In genomic region chr20:37392441-37393195, GRCh38 we compare ENCODE assay signal across 8 cellular contexts. TPM values are rescaled to one million over a fixed set of nuclear protein-coding genes. Genes with fewer than 3 reads are reported as not detected.
DNase-seq lines count a peak whose midpoint lies in the region; ATAC-seq and TF ChIP-seq lines count a peak whose summit lies in the region.

No MANE protein-coding gene starts in this region.

- no peak for ATAC-seq in gastrocnemius medialis
- ATAC-seq in HG02798 (IDR thresholded peaks at IDR 0.05; ENCODE audit: poor library complexity, unreplicated experiment), result no peak

- intact Hi-C loops in vagina (cut with DNase I) (no loop called here), gastrocnemius medialis (cut with DNase I; ENCODE audit: low total_unique reads) (no loop called here)

- H3K9me3 ChIP-seq in OCI-LY3 (ENCODE audit: insufficient read depth, low read length), result no peaks in the 10 kb centered on the region
- H3K9me3 ChIP-seq in vagina, result no peaks in the 10 kb centered on the region
- no peaks in the 10 kb centered on the region for H3K9me3 ChIP-seq in gastrocnemius medialis

- H3K4me3 ChIP-seq in OCI-LY3 (ENCODE audit: low read length) (no peak overlapping the region), epithelial cell of proximal tubule (ENCODE audit: low read depth, low read length) (no peak overlapping the region), vagina (no peak overlapping the region), gastrocnemius medialis (no peak overlapping the region)

- peaks cover 61% of the 10 kb centered on the region for H3K36me3 ChIP-seq in OCI-LY3 (replicated peaks; ENCODE audit: low read depth, low read length)
- H3K36me3 ChIP-seq in vagina, result peaks cover 0 to 33% of the 10 kb centered on the region in 2 donors
- H3K36me3 ChIP-seq in gastrocnemius medialis, result no peaks in the 10 kb centered on the region

- H3K27ac ChIP-seq in OCI-LY3 (ENCODE audit: low read length), result no peak overlapping the region
- peak overlapping the region; percentile 24 for H3K27ac ChIP-seq in vagina
- no peak overlapping the region for H3K27ac ChIP-seq in gastrocnemius medialis

- H3K4me2 ChIP-seq in OCI-LY3 (ENCODE audit: low read length), result no peak overlapping the region

- in situ Hi-C loops in gastrocnemius medialis (cut with MboI; ENCODE audit: low sequenced_read_pairs in 4 of 4), result loop anchor here in 3 of 4 donors (5.0 to 25.0 kb wide), 3 partner anchors 142 to 195 kb away; partner anchors contain the start of gene BLCAP (in 1 of the 3)

- H3K4me1 ChIP-seq in OCI-LY3 (ENCODE audit: low read length) (peaks cover under 1% of the 10 kb centered on the region; the same call in 1 of the 2 replicates), vagina (peaks cover 15% of the 10 kb centered on the region), gastrocnemius medialis (no peaks in the 10 kb centered on the region)

- H3K79me2 ChIP-seq in OCI-LY3 (ENCODE audit: low read length), result no peaks in the 10 kb centered on the region

- peak in 2 of 3 donors; percentile 8 to 18 for DNase-seq in stimulated activated CD4-positive, alpha-beta T cell treated with anti-CD3 and anti-CD28 coated beads, Interleukin-12 subunit alpha, Interleukin-12 subunit beta, amount 100 ng/mL, for 48 hours (ENCODE audit: low read depth in 2 of 3, low spot score in 1 of 3)
- no peak for DNase-seq in stimulated activated CD4-positive, alpha-beta T cell treated with anti-CD3 and anti-CD28 coated beads, Interleukin-2, amount 100 ng/mL, for 48 hours
- DNase-seq in epithelial cell of proximal tubule (ENCODE audit: low read depth), result no peak
- DNase-seq in vagina (ENCODE audit: extremely low spot score in 2 of 2), result no peak
- DNase-seq in gastrocnemius medialis, result no peak
- no peak for DNase-seq in hepatic stellate cell (ENCODE audit: low spot score)

- no peak for TF ChIP-seq POLR2A in vagina (IDR thresholded peaks at IDR 0.05)
- no peak for TF ChIP-seq POLR2A in gastrocnemius medialis (IDR thresholded peaks at IDR 0.05)

- H4K20me1 ChIP-seq in OCI-LY3 (ENCODE audit: insufficient read depth, low read length), result peaks cover 14% of the 10 kb centered on the region; the same call in 1 of the 2 replicates

- H3K9ac ChIP-seq in OCI-LY3 (ENCODE audit: low read length), result no peak overlapping the region

- H3K27me3 ChIP-seq in OCI-LY3 (ENCODE audit: low read depth, low read length) (no peaks in the 10 kb centered on the region), vagina (no peaks in the 10 kb centered on the region), gastrocnemius medialis (peaks cover 6 to 21% (median 16%) of the 10 kb centered on the region in 3 donors)

- no peak overlapping the region for H2AFZ ChIP-seq in OCI-LY3 (ENCODE audit: low read depth, low read length)

- TF ChIP-seq CTCF in OCI-LY3 (IDR thresholded peaks at IDR 0.05; ENCODE audit: low read depth, low read length) (peak; percentile 63), epithelial cell of proximal tubule (conservative IDR thresholded peaks at IDR 0.05; ENCODE audit: low read depth, low read length) (peak; percentile 50), vagina (IDR thresholded peaks at IDR 0.05) (no peak), gastrocnemius medialis (IDR thresholded peaks at IDR 0.05 in 4 of 5, conservative IDR thresholded peaks at IDR 0.05 in 1 of 5) (peak in 1 of 5 experiments; percentile 11)

RNA-seq across cellular contexts. Expression of gene SRC, which starts 46.7 kb away (rescaled TPM):
- total RNA-seq in epithelial cell of proximal tubule, result 32.5 and 37.8 TPM in 2 replicates
- total RNA-seq in vagina, result 48.6 TPM
- 1 to 10 TPM; 1.0 to 2.3 (median 1.8) TPM for total RNA-seq in gastrocnemius medialis

Comparison
In these comparisons a context has a peak if more than half of its experiments do, and no peak if none do; other contexts are left out.
1. DNase-seq: peak in stimulated activated CD4-positive, alpha-beta T cell treated with anti-CD3 and anti-CD28 coated beads, Interleukin-12 subunit alpha, Interleukin-12 subunit beta, amount 100 ng/mL, for 48 hours (2 of 3); none in stimulated activated CD4-positive, alpha-beta T cell treated with anti-CD3 and anti-CD28 coated beads, Interleukin-2, amount 100 ng/mL, for 48 hours (0 of 2), epithelial cell of proximal tubule (single experiment), vagina (0 of 2), gastrocnemius medialis (0 of 2) and hepatic stellate cell (single experiment).
2. CTCF ChIP-seq: peak in OCI-LY3 (single experiment) and epithelial cell of proximal tubule (single experiment); none in vagina (0 of 3).
3. RNA of gene SRC, which starts 46.7 kb away (total RNA-seq): 48.6 TPM in vagina (single experiment) and 32.5 to 37.8 TPM in epithelial cell of proximal tubule; 1.0 to 2.3 TPM in gastrocnemius medialis; every median in the first group is over 10 times any median in the second.